ENCODE assay signal across 9 cellular contexts in the genomic region with DNA sequence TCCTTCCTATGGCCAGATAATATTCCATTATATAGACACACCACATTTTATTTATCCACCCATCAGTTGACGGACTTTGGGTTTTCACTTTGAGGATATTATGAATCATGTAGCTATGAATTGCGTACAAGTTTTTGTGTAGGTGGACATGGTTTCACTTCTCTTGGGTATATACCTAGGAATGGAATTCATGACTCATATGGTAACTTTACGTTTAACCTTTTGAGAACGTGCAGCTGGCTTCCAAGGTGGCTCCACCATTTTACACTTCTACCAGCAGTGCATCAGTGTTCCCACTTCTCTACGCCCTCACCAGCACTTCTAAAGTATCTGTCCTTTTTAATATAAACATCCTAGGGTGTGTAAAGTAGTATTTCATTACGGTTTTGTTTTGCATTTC.
DNase-seq lines count a peak whose midpoint lies in the region; ATAC-seq and TF ChIP-seq lines count a peak whose summit lies in the region.
"Had no signal": no experiment of that assay in that cellular context is flagged by ENCODE, and none has a peak within 500 bp of the region (broad histone marks: within the 10 kb centered on the region; RNA-seq: fewer than 3 reads in every experiment).

No MANE protein-coding gene starts in this region.

- no CpG with 5 or more reads among the region's 6 CpGs for whole genome bisulfite sequencing in mesendoderm (ENCODE audit: extremely low coverage, insufficient coverage, low lambda C conversion rate)
- 82 to 90% methylated on average over 6 of the region's 6 CpGs for WGBS in tibial nerve, 2 donors

- intact Hi-C loops in activated naive CD4-positive, alpha-beta T cell treated with anti-CD3 and anti-CD28 coated beads for 36 hours (cut with micrococcal nuclease), result loop anchor here (1.0 to 5.0 kb wide), 8 partner anchors 38 to 1111 kb away; a partner anchor contains a TSS

- no peaks in the 10 kb centered on the region for H3K9me3 ChIP-seq in tibial nerve

- H3K4ac ChIP-seq in mesendoderm (ENCODE audit: low read depth, low read length), result no peak overlapping the region

- H3K79me2 ChIP-seq in mesendoderm (ENCODE audit: control insufficient read depth, insufficient read depth, low read length), result no peaks in the 10 kb centered on the region

- no peak overlapping the region for H3K4me3 Mint-ChIP-seq in activated naive CD4-positive, alpha-beta T cell treated with anti-CD3 and anti-CD28 coated beads for 36 hours
- H3K4me3 Mint-ChIP-seq in activated naive CD4-positive, alpha-beta T cell treated with anti-CD3 and anti-CD28 coated beads, Interleukin-2, amount 10 ng/mL, durations not matched to agents 7 days and 5 days, result no peak overlapping the region
- peak overlapping the region; percentile 40 for H3K4me3 Mint-ChIP-seq in activated T-cell treated with anti-CD3 and anti-CD28 coated beads, Interleukin-2, amount 50 U/mL, for 4 hours
- peak overlapping the region; percentile 55 for H3K4me3 Mint-ChIP-seq in stimulated activated naive CD8-positive, alpha-beta T cell treated with anti-CD3 and anti-CD28 coated beads, Interleukin-15, Interleukin-2, amounts not matched to agents 100 ng/mL and 50 ng/mL, for 24 hours

- no peak overlapping the region for H3K18ac ChIP-seq in mesendoderm (ENCODE audit: low read length)

- peak; percentile 68 for ATAC-seq in HG03045 (IDR thresholded peaks at IDR 0.05; ENCODE audit: unreplicated experiment)
- ATAC-seq in activated T-cell treated with anti-CD3 and anti-CD28 coated beads, Interleukin-2, amount 50 U/mL, for 4 hours, result peak; percentile 81 to 83

- CTCF ChIA-PET in activated naive CD4-positive, alpha-beta T cell treated with anti-CD3 and anti-CD28 coated beads for 36 hours (lab: Charles Lee), result interaction anchor here (0.6 to 2.2 kb wide), 6 partner anchors 9 to 180 kb away, joined by 3 to 10 read pairs (median 6); no protein-coding TSS in a partner anchor
- CTCF ChIA-PET in activated naive CD4-positive, alpha-beta T cell treated with anti-CD3 and anti-CD28 coated beads, Interleukin-2, amount 10 ng/mL, durations not matched to agents 7 days and 5 days (lab: Charles Lee), result interaction anchor here (1.3 to 1.7 kb wide), 4 partner anchors 16 to 114 kb away, joined by 4 to 6 read pairs (median 4); no protein-coding TSS in a partner anchor

- H2BK120ac ChIP-seq in mesendoderm (ENCODE audit: low read depth, low read length), result no peak overlapping the region

- no peak overlapping the region for H4K5ac ChIP-seq in mesendoderm (ENCODE audit: low read length)

- H3K9me3 Mint-ChIP-seq in activated naive CD4-positive, alpha-beta T cell treated with anti-CD3 and anti-CD28 coated beads for 36 hours, result peaks cover 2% of the 10 kb centered on the region
- H3K9me3 Mint-ChIP-seq in activated naive CD4-positive, alpha-beta T cell treated with anti-CD3 and anti-CD28 coated beads, Interleukin-2, amount 10 ng/mL, durations not matched to agents 7 days and 5 days, result no peaks in the 10 kb centered on the region
- H3K9me3 Mint-ChIP-seq in activated T-cell treated with anti-CD3 and anti-CD28 coated beads, Interleukin-2, amount 50 U/mL, for 4 hours, result peaks cover 3% of the 10 kb centered on the region
- H3K9me3 Mint-ChIP-seq in stimulated activated naive CD8-positive, alpha-beta T cell treated with anti-CD3 and anti-CD28 coated beads, Interleukin-15, Interleukin-2, amounts not matched to agents 100 ng/mL and 50 ng/mL, for 24 hours, result peaks cover 11% of the 10 kb centered on the region

- no peak for TF ChIP-seq CTCF in tibial nerve (IDR thresholded peaks at IDR 0.05)

- peaks cover 5% of the 10 kb centered on the region for H3K4me1 ChIP-seq in mesendoderm (ENCODE audit: control insufficient read depth, low read depth, low read length)
- peaks cover 0 to 16% (median 0%) of the 10 kb centered on the region in 4 donors for H3K4me1 ChIP-seq in tibial nerve

- no peak overlapping the region for H2AK5ac ChIP-seq in mesendoderm (ENCODE audit: low read length)

- H3K27me3 ChIP-seq in mesendoderm (ENCODE audit: insufficient read depth, low read length, poor library complexity) (no peaks in the 10 kb centered on the region), tibial nerve (no peaks in the 10 kb centered on the region)

- H3K27ac Mint-ChIP-seq in activated naive CD4-positive, alpha-beta T cell treated with anti-CD3 and anti-CD28 coated beads for 36 hours, result peak overlapping the region; percentile 92
- H3K27ac Mint-ChIP-seq in activated naive CD4-positive, alpha-beta T cell treated with anti-CD3 and anti-CD28 coated beads, Interleukin-2, amount 10 ng/mL, durations not matched to agents 7 days and 5 days, result no peak overlapping the region
- H3K27ac Mint-ChIP-seq in stimulated activated naive CD8-positive, alpha-beta T cell treated with anti-CD3 and anti-CD28 coated beads, Interleukin-15, Interleukin-2, amounts not matched to agents 100 ng/mL and 50 ng/mL, for 24 hours, result peak overlapping the region; percentile 99

- TF ChIP-seq EP300 in tibial nerve (IDR thresholded peaks at IDR 0.05), result no peak

- H2BK5ac ChIP-seq in mesendoderm (ENCODE audit: low read length), result no peak overlapping the region

- no peak overlapping the region for H2BK15ac ChIP-seq in mesendoderm (replicated peaks; ENCODE audit: low read depth)

- no peaks in the 10 kb centered on the region for H3K36me3 ChIP-seq in mesendoderm (ENCODE audit: control insufficient read depth, insufficient read depth, low read length)
- H3K36me3 ChIP-seq in tibial nerve, result no peaks in the 10 kb centered on the region

- H3K79me1 ChIP-seq in mesendoderm (ENCODE audit: low read length), result no peaks in the 10 kb centered on the region

- H3K4me1 Mint-ChIP-seq in activated naive CD4-positive, alpha-beta T cell treated with anti-CD3 and anti-CD28 coated beads for 36 hours (ENCODE audit: low read depth), result peaks cover 48% of the 10 kb centered on the region
- H3K4me1 Mint-ChIP-seq in activated naive CD4-positive, alpha-beta T cell treated with anti-CD3 and anti-CD28 coated beads, Interleukin-2, amount 10 ng/mL, durations not matched to agents 7 days and 5 days, result peaks cover 22% of the 10 kb centered on the region
- peaks cover 35% of the 10 kb centered on the region for H3K4me1 Mint-ChIP-seq in activated T-cell treated with anti-CD3 and anti-CD28 coated beads, Interleukin-2, amount 50 U/mL, for 4 hours (ENCODE audit: low read depth)
- peaks cover 62% of the 10 kb centered on the region for H3K4me1 Mint-ChIP-seq in stimulated activated naive CD8-positive, alpha-beta T cell treated with anti-CD3 and anti-CD28 coated beads, Interleukin-15, Interleukin-2, amounts not matched to agents 100 ng/mL and 50 ng/mL, for 24 hours (ENCODE audit: low read depth)

- no peaks in the 10 kb centered on the region for H3K36me3 Mint-ChIP-seq in activated naive CD4-positive, alpha-beta T cell treated with anti-CD3 and anti-CD28 coated beads for 36 hours (ENCODE audit: low read depth)
- H3K36me3 Mint-ChIP-seq in activated naive CD4-positive, alpha-beta T cell treated with anti-CD3 and anti-CD28 coated beads, Interleukin-2, amount 10 ng/mL, durations not matched to agents 7 days and 5 days, result no peaks in the 10 kb centered on the region
- H3K36me3 Mint-ChIP-seq in activated T-cell treated with anti-CD3 and anti-CD28 coated beads, Interleukin-2, amount 50 U/mL, for 4 hours (ENCODE audit: insufficient read depth), result peaks cover 4% of the 10 kb centered on the region
- H3K36me3 Mint-ChIP-seq in stimulated activated naive CD8-positive, alpha-beta T cell treated with anti-CD3 and anti-CD28 coated beads, Interleukin-15, Interleukin-2, amounts not matched to agents 100 ng/mL and 50 ng/mL, for 24 hours (ENCODE audit: low read depth), result peaks cover 25% of the 10 kb centered on the region

- DNase-seq in activated naive CD4-positive, alpha-beta T cell treated with anti-CD3 and anti-CD28 coated beads for 36 hours, result peak; percentile 67
- DNase-seq in activated naive CD4-positive, alpha-beta T cell treated with anti-CD3 and anti-CD28 coated beads, Interleukin-2, amount 10 ng/mL, durations not matched to agents 7 days and 5 days, result no peak
- DNase-seq in activated T-cell treated with anti-CD3 and anti-CD28 coated beads, Interleukin-2, amount 50 U/mL, for 4 hours, result no peak
- DNase-seq in mesendoderm, result no peak
- no peak for DNase-seq in tibial nerve (ENCODE audit: low spot score in 2 of 2)
- DNase-seq in central memory CD4-positive, alpha-beta T cell, result no peak

- H3K4me2 ChIP-seq in mesendoderm (ENCODE audit: low read length), result no peak overlapping the region

- TF ChIP-seq POLR2A in tibial nerve (IDR thresholded peaks at IDR 0.05), result no peak

- H3K27me3 Mint-ChIP-seq in activated naive CD4-positive, alpha-beta T cell treated with anti-CD3 and anti-CD28 coated beads for 36 hours (ENCODE audit: low read depth), result no peaks in the 10 kb centered on the region
- no peaks in the 10 kb centered on the region for H3K27me3 Mint-ChIP-seq in activated naive CD4-positive, alpha-beta T cell treated with anti-CD3 and anti-CD28 coated beads, Interleukin-2, amount 10 ng/mL, durations not matched to agents 7 days and 5 days
- no peaks in the 10 kb centered on the region for H3K27me3 Mint-ChIP-seq in activated T-cell treated with anti-CD3 and anti-CD28 coated beads, Interleukin-2, amount 50 U/mL, for 4 hours (ENCODE audit: low read depth)
- H3K27me3 Mint-ChIP-seq in stimulated activated naive CD8-positive, alpha-beta T cell treated with anti-CD3 and anti-CD28 coated beads, Interleukin-15, Interleukin-2, amounts not matched to agents 100 ng/mL and 50 ng/mL, for 24 hours, result peaks cover 4% of the 10 kb centered on the region

- no peak overlapping the region for H3K23ac ChIP-seq in mesendoderm (ENCODE audit: low read length)

- H3K4me3 ChIP-seq in mesendoderm (ENCODE audit: low read length), result no peak overlapping the region
- no peak overlapping the region for H3K4me3 ChIP-seq in tibial nerve

- H3K27ac ChIP-seq in mesendoderm (ENCODE audit: low read depth, low read length) (no peak overlapping the region), tibial nerve (peak overlapping the region in 1 of 4 donors; percentile 29)
- H3K27ac ChIP-seq: C4-2B had no signal

- no peak overlapping the region for H3K9ac ChIP-seq in mesendoderm (ENCODE audit: low read length)

- H3K56ac ChIP-seq in mesendoderm (ENCODE audit: low read length), result no peak overlapping the region

- H4K8ac ChIP-seq in mesendoderm (ENCODE audit: low read depth, low read length), result no peak overlapping the region

Comparison
In these comparisons a context has a peak if more than half of its experiments do, and no peak if none do; other contexts are left out.
1. H3K4me3 Mint-ChIP-seq: peak in activated T-cell treated with anti-CD3 and anti-CD28 coated beads, Interleukin-2, amount 50 U/mL, for 4 hours (single experiment) and stimulated activated naive CD8-positive, alpha-beta T cell treated with anti-CD3 and anti-CD28 coated beads, Interleukin-15, Interleukin-2, amounts not matched to agents 100 ng/mL and 50 ng/mL, for 24 hours (single experiment); none in activated naive CD4-positive, alpha-beta T cell treated with anti-CD3 and anti-CD28 coated beads for 36 hours (single experiment) and activated naive CD4-positive, alpha-beta T cell treated with anti-CD3 and anti-CD28 coated beads, Interleukin-2, amount 10 ng/mL, durations not matched to agents 7 days and 5 days (single experiment).